ENCODE assay signal across 9 cellular contexts in genomic region chr19:29717051-29717450, GRCh38. TPM values are rescaled to one million over a fixed set of nuclear protein-coding genes. Genes with fewer than 3 reads are reported as not detected.
DNase-seq lines count a peak whose midpoint lies in the region; ATAC-seq, FAIRE-seq and TF ChIP-seq lines count a peak whose summit lies in the region.
"Had no signal": no experiment of that assay in that cellular context is flagged by ENCODE, and none has a peak within 500 bp of the region (broad histone marks: within the 10 kb centered on the region; RNA-seq: fewer than 3 reads in every experiment).

No MANE protein-coding gene starts in this region.

- no peaks in the 10 kb centered on the region for H3K9me3 Mint-ChIP-seq in activated naive CD4-positive, alpha-beta T cell treated with anti-CD3 and anti-CD28 coated beads for 36 hours
- no peaks in the 10 kb centered on the region for H3K9me3 Mint-ChIP-seq in chondrocyte (ENCODE audit: low read depth)

- no peak overlapping the region for H3K9ac ChIP-seq in HCT116 (ENCODE audit: low read length)

- H3K4me3 Mint-ChIP-seq in activated naive CD4-positive, alpha-beta T cell treated with anti-CD3 and anti-CD28 coated beads for 36 hours, result no peak overlapping the region
- H3K4me3 Mint-ChIP-seq in chondrocyte (ENCODE audit: unreplicated experiment), result no peak overlapping the region

- H3K36me3 Mint-ChIP-seq in activated naive CD4-positive, alpha-beta T cell treated with anti-CD3 and anti-CD28 coated beads for 36 hours (ENCODE audit: low read depth), result peaks cover 13% of the 10 kb centered on the region
- H3K36me3 Mint-ChIP-seq in chondrocyte (ENCODE audit: low read depth), result peaks cover 2% of the 10 kb centered on the region

- FAIRE-seq in HTR-8/SVneo (lab: Jason Lieb, UNC), result no peak

- peaks cover 10% of the 10 kb centered on the region in 2 experiments for H3K4me1 ChIP-seq in HCT116 (ENCODE audit: control insufficient read depth in 1 of 2, insufficient read depth in 2 of 2, low read length in 2 of 2)

- H4K20me1 ChIP-seq in HCT116 (ENCODE audit: insufficient read depth), result no peaks in the 10 kb centered on the region

- H3K27me3 ChIP-seq in HCT116 (ENCODE audit: insufficient read depth, low read length), result no peaks in the 10 kb centered on the region
- H3K27me3 ChIP-seq: BLaER1 treated with 17β-estradiol and CSF1 and Interleukin-3, amounts not matched to agents 10 nM and 100 nM had no signal

- TF ChIP-seq POLR2A in HCT116 (IDR thresholded peaks at IDR 0.05; ENCODE audit: borderline replicate concordance, extremely low read depth, insufficient read depth, insufficient read length), result no peak

- no peak overlapping the region for H2AFZ ChIP-seq in HCT116 (ENCODE audit: low read depth, low read length, poor library complexity, severe bottlenecking)

- CTCF ChIA-PET in activated naive CD4-positive, alpha-beta T cell treated with anti-CD3 and anti-CD28 coated beads for 36 hours (lab: Charles Lee), result interaction anchor here (1.1 to 7.7 kb wide), 19 partner anchors 9 to 274 kb away, joined by 3 to 145 read pairs (median 9); partner anchors contain the start of genes PLEKHF1 and POP4
- CTCF ChIA-PET in HCT116 (lab: Charles Lee), result interaction anchor here (0.6 to 2.7 kb wide), 16 partner anchors 9 to 1924 kb away, joined by 3 to 44 read pairs (median 6); partner anchors contain the start of genes PLEKHF1 and POP4

- RAD21 ChIA-PET in HCT116 (lab: Charles Lee; ENCODE audit: low non-redundant PET in 1 of 2, low total read pairs in 2 of 2, uncharacterized antibody in 2 of 2, unreplicated experiment in 2 of 2), result interaction anchor here (1.0 to 1.4 kb wide), 2 partner anchors 106 to 107 kb away, joined by 6 to 7 read pairs; no protein-coding TSS in a partner anchor

- peaks cover 10% of the 10 kb centered on the region for H3K79me2 ChIP-seq in HCT116 (ENCODE audit: insufficient read depth, low read length)

- peak overlapping the region; percentile 97 for H3K27ac Mint-ChIP-seq in activated naive CD4-positive, alpha-beta T cell treated with anti-CD3 and anti-CD28 coated beads for 36 hours
- H3K27ac Mint-ChIP-seq in chondrocyte (ENCODE audit: unreplicated experiment), result no peak overlapping the region

- no peak for TF ChIP-seq RAD21 in HCT116 (IDR thresholded peaks at IDR 0.05; ENCODE audit: low read depth)

- H3K36me3 ChIP-seq in HCT116 (ENCODE audit: control insufficient read depth in 1 of 2, insufficient read depth in 2 of 2, low read length in 2 of 2), result no peaks in the 10 kb centered on the region

- DNase-seq in activated naive CD4-positive, alpha-beta T cell treated with anti-CD3 and anti-CD28 coated beads for 36 hours, result no peak
- DNase-seq in activated naive CD4-positive, alpha-beta T cell (lab: John Stamatoyannopoulos, UW), result no peak
- DNase-seq in HCT116 (ENCODE audit: low read depth, low spot score) (no peak), chondrocyte (ENCODE audit: low spot score) (peak; percentile 49), substantia nigra (lab: John Stamatoyannopoulos, UW) (no peak), GM13977 (ENCODE audit: low spot score) (no peak), T1000 (lab: John Stamatoyannopoulos, UW) (no peak), HTR-8/SVneo (ENCODE audit: insufficient read length, low spot score) (no peak)

- H3K27ac ChIP-seq in HCT116 (ENCODE audit: low read depth, low read length) (no peak overlapping the region), substantia nigra (ENCODE audit: low read depth, low read length, poor library complexity, severe bottlenecking) (peak overlapping the region; percentile 55)

- POLR2A ChIA-PET in HCT116 (lab: Charles Lee), result no interaction called here

- intact Hi-C loops in activated naive CD4-positive, alpha-beta T cell treated with anti-CD3 and anti-CD28 coated beads for 36 hours (cut with micrococcal nuclease), result loop anchor here (10.0 kb wide), 1 partner anchor 508 kb away; no protein-coding TSS in a partner anchor
- intact Hi-C loops in HCT116 (cut with micrococcal nuclease), result loop anchor here (5.0 kb wide), 1 partner anchor 250 kb away; no protein-coding TSS in a partner anchor

- H3K4me3 ChIP-seq in HCT116 (replicated peaks in 1 of 2; ENCODE audit: low read depth in 1 of 2, low read length in 2 of 2), result no peak overlapping the region

- ATAC-seq in HCT116, result no peak

- H3K4me1 Mint-ChIP-seq in activated naive CD4-positive, alpha-beta T cell treated with anti-CD3 and anti-CD28 coated beads for 36 hours (ENCODE audit: low read depth), result peaks cover 28% of the 10 kb centered on the region
- H3K4me1 Mint-ChIP-seq in chondrocyte (ENCODE audit: low read depth), result peaks cover 36% of the 10 kb centered on the region

- no peaks in the 10 kb centered on the region for H3K9me3 ChIP-seq in HCT116 (ENCODE audit: control insufficient read depth in 1 of 2, insufficient read depth in 1 of 2, low read depth in 1 of 2, low read length in 2 of 2)
- H3K9me3 ChIP-seq: BLaER1 treated with 17β-estradiol and CSF1 and Interleukin-3, amounts not matched to agents 10 nM and 100 nM had no signal

- in situ Hi-C loops in GM13977 (cut with MboI; ENCODE audit: low pct_unique_long_range_greater_than_20kb, low sequenced_read_pairs, unreplicated experiment), result loop anchor here (5.0 kb wide), 1 partner anchor 110 kb away; the partner anchor contains the start of gene POP4

- no peaks in the 10 kb centered on the region for H3K9me2 ChIP-seq in HCT116 (ENCODE audit: insufficient read depth)

- BruUV-seq in HCT116 (replicated peaks; lab: Mats Ljungman, UMichigan), result no TSS peak

- H3K4me2 ChIP-seq in HCT116 (ENCODE audit: low read length), result peak overlapping the region; percentile 97; the same call in 1 of the 2 replicates

- TF ChIP-seq CTCF in HCT116 (IDR thresholded peaks at IDR 0.05 in 2 of 3, conservative IDR thresholded peaks at IDR 0.05 in 1 of 3; ENCODE audit: borderline replicate concordance in 1 of 3, insufficient read depth in 1 of 3, low read depth in 2 of 3, low read length in 2 of 3) (no peak), chondrocyte (IDR thresholded peaks at IDR 0.05) (no peak), GM13977 (IDR thresholded peaks at IDR 0.05; ENCODE audit: extremely low read depth, insufficient read depth, missing control alignments) (no peak)

- no peaks in the 10 kb centered on the region for H3K27me3 Mint-ChIP-seq in activated naive CD4-positive, alpha-beta T cell treated with anti-CD3 and anti-CD28 coated beads for 36 hours (ENCODE audit: low read depth)
- H3K27me3 Mint-ChIP-seq in chondrocyte (ENCODE audit: low read depth), result no peaks in the 10 kb centered on the region

TF ChIP-seq in HCT116, 20 proteins besides CTCF, POLR2A, EP300 and RAD21:
- TF ChIP-seq, protein P1, sequence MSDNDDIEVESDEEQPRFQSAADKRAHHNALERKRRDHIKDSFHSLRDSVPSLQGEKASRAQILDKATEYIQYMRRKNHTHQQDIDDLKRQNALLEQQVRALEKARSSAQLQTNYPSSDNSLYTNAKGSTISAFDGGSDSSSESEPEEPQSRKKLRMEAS (IDR thresholded peaks at IDR 0.05), result no peak
- TF ChIP-seq SP1 (IDR thresholded peaks at IDR 0.05; ENCODE audit: low read depth), result no peak
- TF ChIP-seq TCF7L2 (IDR thresholded peaks at IDR 0.05; ENCODE audit: borderline replicate concordance, extremely low read depth, insufficient read depth, insufficient read length), result no peak
- TF ChIP-seq SIN3A (IDR thresholded peaks at IDR 0.05; ENCODE audit: low read depth), result no peak
- TF ChIP-seq POLR2AphosphoS5 (IDR thresholded peaks at IDR 0.05; ENCODE audit: low read depth, low read length), result no peak
- TF ChIP-seq ZFX (IDR thresholded peaks at IDR 0.05), result no peak
- no peak for TF ChIP-seq EGR1 (IDR thresholded peaks at IDR 0.05; ENCODE audit: low read depth)
- TF ChIP-seq SRF (IDR thresholded peaks at IDR 0.05; ENCODE audit: low read depth), result no peak
- no peak for TF ChIP-seq EZH2 (IDR thresholded peaks at IDR 0.05)
- no peak for TF ChIP-seq CEBPB (IDR thresholded peaks at IDR 0.05; ENCODE audit: low read depth)
- TF ChIP-seq EZH2phosphoT487 (IDR thresholded peaks at IDR 0.05; ENCODE audit: borderline replicate concordance), result no peak
- TF ChIP-seq YY1 (IDR thresholded peaks at IDR 0.05; ENCODE audit: extremely low read depth, insufficient replicate concordance, low read depth, low read length), result no peak
- TF ChIP-seq CBX3 (IDR thresholded peaks at IDR 0.05; ENCODE audit: low read depth), result no peak
- no peak for TF ChIP-seq ZNF274 (IDR thresholded peaks at IDR 0.05; ENCODE audit: low read depth, low read length)
- TF ChIP-seq FOSL1 (IDR thresholded peaks at IDR 0.05; ENCODE audit: low read depth), result no peak

RNA-seq across cellular contexts. Expression of gene C19orf12, which starts 2.0 kb away (rescaled TPM):
- 10 to 100 TPM; 21.6 to 24.3 TPM for total RNA-seq in activated naive CD4-positive, alpha-beta T cell treated with anti-CD3 and anti-CD28 coated beads for 36 hours
- 10.0 TPM for total RNA-seq in HCT116 (2021; ENCODE audit: unreplicated experiment)
- polyA plus RNA-seq in HCT116 (2012), result 9.3 and 10.2 TPM in 2 replicates
- total RNA-seq in chondrocyte, result 43.7 to 46.9 TPM (median 46.4 TPM) in 3 replicates

RNA-seq across cellular contexts. Expression of gene PLEKHF1, which starts 51.8 kb away (rescaled TPM):
- total RNA-seq in activated naive CD4-positive, alpha-beta T cell treated with anti-CD3 and anti-CD28 coated beads for 36 hours, result 10 to 100 TPM; 20.7 to 21.0 TPM
- total RNA-seq in HCT116 (2021; ENCODE audit: unreplicated experiment) (5.5 TPM), chondrocyte (10.1 to 29.4 TPM (median 28.6 TPM) in 3 replicates)
- 5.6 and 9.0 TPM in 2 replicates for polyA plus RNA-seq in HCT116 (2012)
